9 cellular contexts compared by ENCODE assay signal in the genomic region with DNA sequence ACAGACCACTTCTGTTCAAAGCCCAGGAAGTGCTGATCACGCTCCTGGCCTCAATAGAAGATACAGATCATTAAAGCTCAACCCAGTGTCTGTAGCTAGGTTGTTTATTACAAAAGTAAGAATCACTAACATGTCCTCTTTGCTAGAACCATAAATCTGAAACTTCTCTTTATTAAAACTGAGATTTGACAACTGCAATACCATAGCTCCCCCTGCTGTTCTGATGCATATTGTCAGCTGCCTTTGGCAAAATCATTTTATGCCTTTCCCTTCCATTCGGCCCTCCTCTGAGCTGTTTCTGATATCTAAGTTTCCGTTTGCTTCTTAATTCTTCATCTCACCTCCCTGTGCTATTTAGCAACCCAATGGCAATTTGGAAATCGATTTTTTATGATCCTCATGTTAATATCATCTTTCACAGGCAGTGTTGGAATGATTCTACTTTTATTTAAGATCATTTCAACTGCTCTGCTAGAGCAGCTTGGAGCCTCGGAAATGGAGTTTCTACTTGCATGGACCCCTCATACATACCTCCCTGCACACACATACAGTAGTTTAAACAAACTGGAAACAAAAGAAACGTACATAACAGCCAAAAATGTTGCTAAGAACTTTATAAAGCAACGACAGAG.
DNase-seq lines count a peak whose midpoint lies in the region; ATAC-seq, FAIRE-seq and TF ChIP-seq lines count a peak whose summit lies in the region.
"Had no signal": no experiment of that assay in that cellular context is flagged by ENCODE, and none has a peak within 500 bp of the region (broad histone marks: within the 10 kb centered on the region; RNA-seq: fewer than 3 reads in every experiment).

No MANE protein-coding gene starts in this region.

- no peaks in the 10 kb centered on the region for H3K36me3 ChIP-seq in neural cell (ENCODE audit: insufficient read depth, low read length)
- H3K36me3 ChIP-seq in CD8-positive, alpha-beta memory T cell (ENCODE audit: insufficient read depth, low read length), result no peaks in the 10 kb centered on the region

- TF ChIP-seq RAD21 in neural cell (conservative IDR thresholded peaks at IDR 0.05), result peak; percentile 92

- H3K4me1 Mint-ChIP-seq in endothelial cell (ENCODE audit: unreplicated experiment), result peaks cover 4% of the 10 kb centered on the region
- H3K4me1 Mint-ChIP-seq in CD8-positive, alpha-beta memory T cell, result peaks cover 0 to 4% (median 0%) of the 10 kb centered on the region in 3 donors

- H3K27ac Mint-ChIP-seq in endothelial cell (ENCODE audit: unreplicated experiment), result no peak overlapping the region
- H3K27ac Mint-ChIP-seq in CD8-positive, alpha-beta memory T cell, result no peak overlapping the region
- H3K27ac Mint-ChIP-seq: stimulated activated naive CD8-positive, alpha-beta T cell treated with anti-CD3 and anti-CD28 coated beads, Interleukin-15, Interleukin-2, amounts not matched to agents 100 ng/mL and 50 ng/mL, for 24 hours had no signal

- POLR2A ChIA-PET in RWPE1 (lab: Yijun Ruan, JAX; ENCODE audit: low non-redundant PET), result no interaction called here
- POLR2A ChIA-PET in CD8-positive, alpha-beta memory T cell (lab: Charles Lee), result no interaction called here

- no peaks in the 10 kb centered on the region for H3F3A ChIP-seq in neural cell (ENCODE audit: insufficient read depth, low read length, poor library complexity, severe bottlenecking)

- H3K27me3 ChIP-seq in neural cell (ENCODE audit: insufficient read depth, low read depth, low read length), result no peaks in the 10 kb centered on the region
- H3K27me3 ChIP-seq in CD8-positive, alpha-beta memory T cell (ENCODE audit: insufficient read depth, low read length, poor library complexity, severe bottlenecking), result no peaks in the 10 kb centered on the region

- DNase-seq in NCI-H2107 treated with DMSO at 0.1 percent for 48 hours (lab: John Stamatoyannopoulos, UW; ENCODE audit: unreplicated experiment), result peak; percentile 2
- no peak for DNase-seq in NCI-H2107 (lab: John Stamatoyannopoulos, UW)
- DNase-seq in HTR-8/SVneo (ENCODE audit: insufficient read length, low spot score), result peak; percentile 21
- peak; percentile 36 for DNase-seq in RWPE1 (ENCODE audit: low spot score)
- peak; percentile 55 for DNase-seq in endothelial cell (ENCODE audit: low spot score)
- no peak for DNase-seq in CD8-positive, alpha-beta memory T cell

- no peaks in the 10 kb centered on the region for H3K9me3 Mint-ChIP-seq in endothelial cell (ENCODE audit: unreplicated experiment)
- H3K9me3 Mint-ChIP-seq in CD8-positive, alpha-beta memory T cell, result peaks cover 0 to 5% (median 1%) of the 10 kb centered on the region in 5 donors
- H3K9me3 Mint-ChIP-seq: stimulated activated naive CD8-positive, alpha-beta T cell treated with anti-CD3 and anti-CD28 coated beads, Interleukin-15, Interleukin-2, amounts not matched to agents 100 ng/mL and 50 ng/mL, for 24 hours had no signal

- H3K27me3 Mint-ChIP-seq in endothelial cell (ENCODE audit: unreplicated experiment), result peaks cover 2% of the 10 kb centered on the region
- H3K27me3 Mint-ChIP-seq in CD8-positive, alpha-beta memory T cell, result no peaks in the 10 kb centered on the region
- H3K27me3 Mint-ChIP-seq: stimulated activated naive CD8-positive, alpha-beta T cell treated with anti-CD3 and anti-CD28 coated beads, Interleukin-15, Interleukin-2, amounts not matched to agents 100 ng/mL and 50 ng/mL, for 24 hours had no signal

- no peaks in the 10 kb centered on the region for H3K9me3 ChIP-seq in neural cell (ENCODE audit: low read length)
- H3K9me3 ChIP-seq in CD8-positive, alpha-beta memory T cell (ENCODE audit: low read length), result no peaks in the 10 kb centered on the region

- ATAC-seq in GM21367 (IDR thresholded peaks at IDR 0.05; ENCODE audit: unreplicated experiment), result peak; percentile 92

- CTCF ChIA-PET in RWPE1 (lab: Yijun Ruan, JAX), result interaction anchor here (0.5 to 1.6 kb wide), 28 partner anchors 11 to 1114 kb away, joined by 3 to 10 read pairs (median 3); no protein-coding TSS in a partner anchor
- CTCF ChIA-PET in CD8-positive, alpha-beta memory T cell (lab: Charles Lee), result no interaction called here

- H3K4me3 ChIP-seq in neural cell (ENCODE audit: low read length), result no peak overlapping the region
- no peak overlapping the region for H3K4me3 ChIP-seq in CD8-positive, alpha-beta memory T cell (ENCODE audit: low read length)

- H3K4me1 ChIP-seq in CD8-positive, alpha-beta memory T cell (ENCODE audit: insufficient read depth, low read length), result no peaks in the 10 kb centered on the region

- no peaks in the 10 kb centered on the region for H3K79me2 ChIP-seq in neural cell (replicated peaks; ENCODE audit: insufficient read depth, low read length)

- no peak overlapping the region for H3K4me3 Mint-ChIP-seq in endothelial cell (ENCODE audit: unreplicated experiment)
- H3K4me3 Mint-ChIP-seq in CD8-positive, alpha-beta memory T cell, result no peak overlapping the region
- H3K4me3 Mint-ChIP-seq: stimulated activated naive CD8-positive, alpha-beta T cell treated with anti-CD3 and anti-CD28 coated beads, Interleukin-15, Interleukin-2, amounts not matched to agents 100 ng/mL and 50 ng/mL, for 24 hours had no signal

- no peaks in the 10 kb centered on the region for H4K20me1 ChIP-seq in neural cell (ENCODE audit: insufficient read depth)

- H3K36me3 Mint-ChIP-seq in endothelial cell (ENCODE audit: low read depth, unreplicated experiment), result no peaks in the 10 kb centered on the region
- no peaks in the 10 kb centered on the region for H3K36me3 Mint-ChIP-seq in CD8-positive, alpha-beta memory T cell

- H3K4me2 ChIP-seq in neural cell (ENCODE audit: low read length), result no peak overlapping the region

- no peak overlapping the region for H3K9ac ChIP-seq in neural cell (ENCODE audit: low read length)

- no peak for TF ChIP-seq EP300 in neural cell (conservative IDR thresholded peaks at IDR 0.05; ENCODE audit: poor library complexity, severe bottlenecking)

- no peak overlapping the region for H2AFZ ChIP-seq in neural cell (ENCODE audit: low read depth, low read length)

- H3K27ac ChIP-seq in RWPE1 (no peak overlapping the region), neural cell (ENCODE audit: low read length) (no peak overlapping the region)
- no peak overlapping the region for H3K27ac ChIP-seq in CD8-positive, alpha-beta memory T cell (ENCODE audit: low read depth, low read length)

- TF ChIP-seq CTCF in RWPE1 (conservative IDR thresholded peaks at IDR 0.05; ENCODE audit: low read depth), result peak; percentile 90
- TF ChIP-seq CTCF in endothelial cell (IDR thresholded peaks at IDR 0.05; ENCODE audit: unreplicated experiment), result peak; percentile 87
- TF ChIP-seq CTCF in neural cell (IDR thresholded peaks at IDR 0.05; ENCODE audit: poor library complexity, severe bottlenecking), result peak; percentile 89

- no peaks in the 10 kb centered on the region for H3K9me2 ChIP-seq in neural cell (ENCODE audit: insufficient read depth, low read length)

- no peak for FAIRE-seq in HTR-8/SVneo (lab: Jason Lieb, UNC)

TF ChIP-seq in neural cell, 6 proteins besides CTCF, POLR2A, EP300 and RAD21:
- TF ChIP-seq TAF1 (IDR thresholded peaks at IDR 0.05; ENCODE audit: low read depth) (no peak), POLR2AphosphoS5 (IDR thresholded peaks at IDR 0.05) (no peak), SMC3 (conservative IDR thresholded peaks at IDR 0.05; ENCODE audit: poor library complexity) (peak; percentile 95), EZH2 (IDR thresholded peaks at IDR 0.05; ENCODE audit: borderline replicate concordance, insufficient read depth, low read length, poor library complexity, severe bottlenecking) (no peak), MXI1 (conservative IDR thresholded peaks at IDR 0.05; ENCODE audit: poor library complexity, severe bottlenecking) (no peak)
- TF ChIP-seq, protein P1, sequence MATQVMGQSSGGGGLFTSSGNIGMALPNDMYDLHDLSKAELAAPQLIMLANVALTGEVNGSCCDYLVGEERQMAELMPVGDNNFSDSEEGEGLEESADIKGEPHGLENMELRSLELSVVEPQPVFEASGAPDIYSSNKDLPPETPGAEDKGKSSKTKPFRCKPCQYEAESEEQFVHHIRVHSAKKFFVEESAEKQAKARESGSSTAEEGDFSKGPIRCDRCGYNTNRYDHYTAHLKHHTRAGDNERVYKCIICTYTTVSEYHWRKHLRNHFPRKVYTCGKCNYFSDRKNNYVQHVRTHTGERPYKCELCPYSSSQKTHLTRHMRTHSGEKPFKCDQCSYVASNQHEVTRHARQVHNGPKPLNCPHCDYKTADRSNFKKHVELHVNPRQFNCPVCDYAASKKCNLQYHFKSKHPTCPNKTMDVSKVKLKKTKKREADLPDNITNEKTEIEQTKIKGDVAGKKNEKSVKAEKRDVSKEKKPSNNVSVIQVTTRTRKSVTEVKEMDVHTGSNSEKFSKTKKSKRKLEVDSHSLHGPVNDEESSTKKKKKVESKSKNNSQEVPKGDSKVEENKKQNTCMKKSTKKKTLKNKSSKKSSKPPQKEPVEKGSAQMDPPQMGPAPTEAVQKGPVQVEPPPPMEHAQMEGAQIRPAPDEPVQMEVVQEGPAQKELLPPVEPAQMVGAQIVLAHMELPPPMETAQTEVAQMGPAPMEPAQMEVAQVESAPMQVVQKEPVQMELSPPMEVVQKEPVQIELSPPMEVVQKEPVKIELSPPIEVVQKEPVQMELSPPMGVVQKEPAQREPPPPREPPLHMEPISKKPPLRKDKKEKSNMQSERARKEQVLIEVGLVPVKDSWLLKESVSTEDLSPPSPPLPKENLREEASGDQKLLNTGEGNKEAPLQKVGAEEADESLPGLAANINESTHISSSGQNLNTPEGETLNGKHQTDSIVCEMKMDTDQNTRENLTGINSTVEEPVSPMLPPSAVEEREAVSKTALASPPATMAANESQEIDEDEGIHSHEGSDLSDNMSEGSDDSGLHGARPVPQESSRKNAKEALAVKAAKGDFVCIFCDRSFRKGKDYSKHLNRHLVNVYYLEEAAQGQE (IDR thresholded peaks at IDR 0.05; ENCODE audit: borderline replicate concordance), result no peak
TF ChIP-seq in neural cell: peak in this region for 1.

Comparison
In these comparisons a context has a peak if more than half of its experiments do, and no peak if none do; other contexts are left out.
1. DNase-seq: peak in NCI-H2107 treated with DMSO at 0.1 percent for 48 hours (single experiment), HTR-8/SVneo (single experiment), RWPE1 (single experiment) and endothelial cell (single experiment); none in NCI-H2107 (single experiment) and CD8-positive, alpha-beta memory T cell (0 of 5).
2. Peak in every context shown above with its lines, with median percentiles within 50 percentile points of each other: CTCF ChIP-seq.